Comparison of ENCODE assay signal across 18 cellular contexts in the genomic region with DNA sequence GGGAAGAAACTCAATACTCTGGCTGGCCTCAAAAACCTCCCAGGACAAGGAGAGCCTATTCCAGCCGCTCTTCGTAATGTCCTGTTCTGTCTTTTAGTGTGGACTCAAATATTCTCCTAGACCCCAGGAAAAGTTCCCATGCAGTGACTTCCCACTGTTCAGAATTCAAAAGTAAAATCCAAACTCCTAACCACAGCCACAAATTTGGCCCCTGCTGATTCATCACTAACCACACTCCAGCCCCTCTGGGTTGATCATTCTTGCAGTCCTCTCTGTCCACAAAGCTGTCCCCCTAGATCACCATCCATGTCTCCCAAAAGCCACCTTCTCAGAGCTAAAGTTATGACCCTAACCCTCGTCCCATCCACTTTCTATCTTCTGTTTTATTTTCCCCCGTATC. TPM values are rescaled to one million over a fixed set of nuclear protein-coding genes. Genes with fewer than 3 reads are reported as not detected.
DNase-seq lines count a peak whose midpoint lies in the region; ATAC-seq and TF ChIP-seq lines count a peak whose summit lies in the region.
"Had no signal": no experiment of that assay in that cellular context is flagged by ENCODE, and none has a peak within 500 bp of the region (broad histone marks: within the 10 kb centered on the region; RNA-seq: fewer than 3 reads in every experiment).

No MANE protein-coding gene starts in this region.

- DNase-seq in Daoy (ENCODE audit: low read depth) = peak; percentile 57
- DNase-seq in astrocyte of the cerebellum (ENCODE audit: low read depth) = peak; percentile 73
- no peak for DNase-seq in NK-92 (lab: John Stamatoyannopoulos, UW; ENCODE audit: unreplicated experiment)
- DNase-seq in stomach = no peak
- DNase-seq: activated naive CD4-positive, alpha-beta T cell treated with anti-CD3 and anti-CD28 coated beads, Interleukin-2, amount 50 U/mL, for 16 hours; CD8-positive, alpha-beta T cell; foreskin keratinocyte; immature natural killer cell; KG1; NCI-H187; stimulated activated naive B cell treated with anti-CD40 and anti-IgM and Interleukin-4, amounts not matched to agents 10 μg/mL and 1 μg/mL and 100 μg/mL, for 72 hours; WERI-Rb-1 had no signal

- intact Hi-C loops in stomach (cut with DNase I; ENCODE audit: low total_unique reads) = no loop called here

- no peak for ATAC-seq in HG02642 (IDR thresholded peaks at IDR 0.05; ENCODE audit: poor library complexity, unreplicated experiment)
- ATAC-seq: CD8-positive, alpha-beta T cell; foreskin keratinocyte; SK-N-SH treated with all-trans-retinoic acid at 6 μM for 48 hours; stimulated activated naive B cell treated with anti-CD40 and anti-IgM and Interleukin-4, amounts not matched to agents 10 μg/mL and 1 μg/mL and 100 μg/mL, for 72 hours had no signal

- no peaks in the 10 kb centered on the region for H3K36me3 ChIP-seq in HEK293 (ENCODE audit: control insufficient read depth in 2 of 2, insufficient read depth in 1 of 2, low read length in 2 of 2)
- H3K36me3 ChIP-seq in mesodermal cell (ENCODE audit: control insufficient read depth, insufficient read depth, low read length) = no peaks in the 10 kb centered on the region
- no peaks in the 10 kb centered on the region for H3K36me3 ChIP-seq in stomach
- H3K36me3 ChIP-seq: ovary, WERI-Rb-1 had no signal

- H3K27ac ChIP-seq in HEK293 (ENCODE audit: extremely low read depth, low read depth, low read length) (no peak overlapping the region), mesodermal cell (ENCODE audit: low read depth, low read length, severe bottlenecking) (peak overlapping the region; percentile 59), stomach (no peak overlapping the region)
- H3K27ac ChIP-seq: foreskin keratinocyte, ovary, skin epidermis, WERI-Rb-1 had no signal

- no peaks in the 10 kb centered on the region for H3K27me3 ChIP-seq in stomach
- H3K27me3 ChIP-seq: foreskin keratinocyte, ovary had no signal

- no peaks in the 10 kb centered on the region for H3K9me3 ChIP-seq in HEK293 (ENCODE audit: control insufficient read depth, insufficient read depth, low read depth, low read length)
- no peaks in the 10 kb centered on the region for H3K9me3 ChIP-seq in mesodermal cell (ENCODE audit: control insufficient read depth, low read length)
- no peaks in the 10 kb centered on the region for H3K9me3 ChIP-seq in stomach
- H3K9me3 ChIP-seq: ovary had no signal

- TF ChIP-seq CTCF in HEK293 (tag by site-specific recombination; IDR thresholded peaks at IDR 0.05) = no peak
- no peak for TF ChIP-seq CTCF in astrocyte of the cerebellum (IDR thresholded peaks at IDR 0.05; ENCODE audit: low read depth, low read length, missing control alignments)
- no peak for TF ChIP-seq CTCF in stomach (IDR thresholded peaks at IDR 0.05)

- TF ChIP-seq EP300 in stomach (IDR thresholded peaks at IDR 0.05) = no peak

- POLR2A ChIA-PET in HEK293 (lab: Yijun Ruan, JAX) = no interaction called here

- in situ Hi-C loops in astrocyte of the cerebellum (cut with HindIII; ENCODE audit: low sequenced_read_pairs) = no loop called here

- no peak overlapping the region for H3K4me3 ChIP-seq in HEK293 (ENCODE audit: low read depth, low read length)
- no peak overlapping the region for H3K4me3 ChIP-seq in astrocyte of the cerebellum (ENCODE audit: low read depth, low read length)
- no peak overlapping the region for H3K4me3 ChIP-seq in mesodermal cell (ENCODE audit: extremely low read depth, insufficient read depth, low read length, poor library complexity, severe bottlenecking)
- H3K4me3 ChIP-seq in stomach = no peak overlapping the region
- H3K4me3 ChIP-seq: ovary, skin epidermis had no signal

- WGBS in mesodermal cell (ENCODE audit: insufficient coverage in 2 of 2), 2 experiments = 81 to 87% methylated on average over 4 of the region's 4 CpGs
- WGBS in stomach, 5 donors = 64 to 90% (median 86%) methylated on average over 4 of the region's 4 CpGs

- TF ChIP-seq POLR2A in stomach (IDR thresholded peaks at IDR 0.05) = no peak

- CTCF ChIA-PET in HEK293 (lab: Yijun Ruan, JAX) = interaction anchor here (1.0 kb wide), 1 partner anchor 9 kb away, joined by 4 read pairs; no protein-coding TSS in a partner anchor

- H3K4me1 ChIP-seq in HEK293 (ENCODE audit: control insufficient read depth, insufficient read depth, low read length) (0 out of 2 replicates have a peak, but pooled peaks cover 4% of the 10 kb centered on the region), mesodermal cell (ENCODE audit: control insufficient read depth, insufficient read depth, low read length, poor library complexity, severe bottlenecking) (peaks cover 39% of the 10 kb centered on the region), stomach (peaks cover 40 to 82% (median 56%) of the 10 kb centered on the region in 4 donors)

TF ChIP-seq in HEK293, 187 proteins besides CTCF, POLR2A, EP300 and RAD21:
- TF ChIP-seq ZNF768 (tag by site-specific recombination; IDR thresholded peaks at IDR 0.05) = no peak
- TF ChIP-seq HOXA7 (CRISPR knock-in tag; IDR thresholded peaks at IDR 0.05; ENCODE audit: borderline replicate concordance) = no peak
- TF ChIP-seq ZNF664 (tag by site-specific recombination; IDR thresholded peaks at IDR 0.05) = no peak
- peak; percentile 62 for TF ChIP-seq ZIC2 (tag by site-specific recombination; IDR thresholded peaks at IDR 0.05)
- no peak for TF ChIP-seq MYNN (tag by site-specific recombination; IDR thresholded peaks at IDR 0.05; ENCODE audit: borderline replicate concordance)

RNA-seq across cellular contexts. Expression of gene CTNNBIP1, which starts 5.1 kb away (rescaled TPM):
- 17.0 and 24.3 TPM in 2 replicates for total RNA-seq in Daoy (2014; rRNA removed; shearing (Covaris generic))
- 57.3 TPM for polyA plus RNA-seq in mesodermal cell (2013, experiment 1 of 2)
- polyA plus RNA-seq in mesodermal cell (2013, experiment 2 of 2) = 47.8 TPM
- total RNA-seq in stomach = 10 to 100 TPM; 12.3 to 49.8 (median 34.2) TPM
- 10 to 100 TPM; 17.2 to 38.5 (median 36.1) TPM for polyA plus RNA-seq in stomach

RNA-seq across cellular contexts. Expression of gene LZIC, which starts 38.2 kb away (rescaled TPM):
- total RNA-seq in Daoy (2014; rRNA removed; shearing (Covaris generic)) = 41.3 and 55.6 TPM in 2 replicates
- polyA plus RNA-seq in mesodermal cell (2013, experiment 1 of 2) = 27.9 TPM
- polyA plus RNA-seq in mesodermal cell (2013, experiment 2 of 2) = 32.6 TPM
- total RNA-seq in stomach = 10 to 100 TPM in 3 of 5 donors, 1 to 10 TPM in 2; 1.8 to 32.5 (median 10.7) TPM
- 10 to 100 TPM; 11.7 to 21.7 (median 18.7) TPM for polyA plus RNA-seq in stomach

RNA-seq across cellular contexts. Expression of gene NMNAT1, which starts 38.3 kb away (rescaled TPM):
- total RNA-seq in Daoy (2014; rRNA removed; shearing (Covaris generic)) = 8.5 and 15.2 TPM in 2 replicates
- polyA plus RNA-seq in mesodermal cell (2013, experiment 1 of 2) = 9.1 TPM
- polyA plus RNA-seq in mesodermal cell (2013, experiment 2 of 2) = 10.2 TPM
- 10 to 100 TPM in 3 of 5 donors, 1 to 10 TPM in 2; 8.5 to 18.8 (median 10.6) TPM for total RNA-seq in stomach
- polyA plus RNA-seq in stomach = 1 to 10 TPM; 3.1 to 4.7 (median 4.7) TPM

Comparison
In these comparisons a context has a peak if more than half of its experiments do, and no peak if none do; other contexts are left out.
1. DNase-seq: peak in Daoy (single experiment) and astrocyte of the cerebellum (single experiment); none in NK-92 (single experiment) and stomach (single experiment).